Comparison of ENCODE assay signal across 11 cellular contexts in genomic region chr12:13124661-13125505, GRCh38. TPM values are rescaled to one million over a fixed set of nuclear protein-coding genes. Genes with fewer than 3 reads are reported as not detected.
DNase-seq lines count a peak whose midpoint lies in the region; ATAC-seq, FAIRE-seq and TF ChIP-seq lines count a peak whose summit lies in the region.
"Had no signal": no experiment of that assay in that cellular context is flagged by ENCODE, and none has a peak within 500 bp of the region (broad histone marks: within the 10 kb centered on the region; RNA-seq: fewer than 3 reads in every experiment).

No MANE protein-coding gene starts in this region.

- no peak for TF ChIP-seq EP300 in A549 (IDR thresholded peaks at IDR 0.05)

- peaks cover 8% of the 10 kb centered on the region for H3K4me1 Mint-ChIP-seq in WTC11

- H3K4me3 ChIP-seq in A549 = no peak overlapping the region
- H3K4me3 ChIP-seq in HEK293 (ENCODE audit: low read depth, low read length) = no peak overlapping the region
- no peak overlapping the region for H3K4me3 ChIP-seq in left ventricle myocardium inferior

- no peak for TF ChIP-seq RAD21 in A549 (conservative IDR thresholded peaks at IDR 0.05 in 1 of 2, IDR thresholded peaks at IDR 0.05 in 1 of 2)

- H3K36me3 Mint-ChIP-seq in WTC11 = no peaks in the 10 kb centered on the region

- H3K4me2 ChIP-seq in A549 = peak overlapping the region; percentile 61

- no peaks in the 10 kb centered on the region for H3K27me3 ChIP-seq in left ventricle myocardium inferior (ENCODE audit: low read depth)

- no peak overlapping the region for H3K27ac Mint-ChIP-seq in WTC11

- no peaks in the 10 kb centered on the region for H3K27me3 Mint-ChIP-seq in WTC11 (ENCODE audit: low read depth)

- ATAC-seq in A549 (peak; percentile 84 to 88), WTC11 (peak; percentile 41), GM21526 (IDR thresholded peaks at IDR 0.05; ENCODE audit: low FRiP score, unreplicated experiment) (no peak), GM21390 (IDR thresholded peaks at IDR 0.05; ENCODE audit: unreplicated experiment) (no peak)

- H3K4me3 Mint-ChIP-seq in WTC11 = no peak overlapping the region

- H3K4me1 ChIP-seq in A549 = peaks cover 44% of the 10 kb centered on the region
- no peaks in the 10 kb centered on the region for H3K4me1 ChIP-seq in HEK293 (ENCODE audit: control insufficient read depth, insufficient read depth, low read length)
- peaks cover 3% of the 10 kb centered on the region for H3K4me1 ChIP-seq in left ventricle myocardium inferior

- peak; percentile 70 for FAIRE-seq in A549 (lab: Jason Lieb, UNC)

- peak overlapping the region; percentile 38 to 48; a peak in 4 of 6 replicates for H3K27ac ChIP-seq in A549
- no peak overlapping the region for H3K27ac ChIP-seq in HEK293 (ENCODE audit: extremely low read depth, low read depth, low read length)
- H3K27ac ChIP-seq in left ventricle myocardium inferior (replicated peaks) = no peak overlapping the region

- H3K36me3 ChIP-seq in HEK293 (ENCODE audit: control insufficient read depth in 2 of 2, insufficient read depth in 1 of 2, low read length in 2 of 2) (no peaks in the 10 kb centered on the region), left ventricle myocardium inferior (no peaks in the 10 kb centered on the region)

- no peak for TF ChIP-seq POLR2A in A549 (IDR thresholded peaks at IDR 0.05; ENCODE audit: low read length)

- CTCF ChIA-PET in A549 (lab: Yijun Ruan, JAX) (interaction anchor here (0.8 to 1.9 kb wide), 5 partner anchors 10 to 87 kb away, joined by 3 to 7 read pairs (median 3); no protein-coding TSS in a partner anchor), HEK293 (lab: Yijun Ruan, JAX) (no interaction called here), WTC11 (lab: Charles Lee) (interaction anchor here (1.0 to 1.5 kb wide), 2 partner anchors 9 to 87 kb away, joined by 4 to 5 read pairs; no protein-coding TSS in a partner anchor)

- no peaks in the 10 kb centered on the region for H3K9me3 Mint-ChIP-seq in WTC11

- 64% methylated on average over 7 of the region's 7 CpGs for WGBS in A549 (ENCODE audit: missing lambda C conversion rate)

- intact Hi-C loops in left ventricle myocardium inferior (cut with micrococcal nuclease) = no loop called here

- DNase-seq in A549 (ENCODE audit: low read depth in 1 of 2, low spot score in 1 of 2) (peak in 1 of 2 experiments; percentile 59), WTC11 (ENCODE audit: low spot score) (no peak), hepatic stellate cell (ENCODE audit: low spot score) (peak; percentile 37), DMS153 treated with DMSO at 0.1 percent for 48 hours (lab: John Stamatoyannopoulos, UW; ENCODE audit: unreplicated experiment) (no peak), left ventricle myocardium inferior (no peak)
- DNase-seq: activated CD4-positive, CD25-positive, alpha-beta regulatory T cell treated with anti-CD3 and anti-CD28 coated beads, Interleukin-2, amount 50 U/mL, for 72 hours; stimulated activated CD4-positive, alpha-beta T cell treated with anti-CD3 and anti-CD28 coated beads, Interleukin-4, amount 100 ng/mL, for 24 hours had no signal

- H3K9me3 ChIP-seq in A549 (no peaks in the 10 kb centered on the region), HEK293 (ENCODE audit: control insufficient read depth, insufficient read depth, low read depth, low read length) (no peaks in the 10 kb centered on the region; the same call in 1 of the 2 replicates), left ventricle myocardium inferior (replicated peaks) (no peaks in the 10 kb centered on the region)

- POLR2A ChIA-PET in A549 (lab: Yijun Ruan, JAX) (interaction anchor here (1.0 kb wide), 1 partner anchor 26 kb away, joined by 7 read pairs; no protein-coding TSS in a partner anchor), HEK293 (lab: Yijun Ruan, JAX) (no interaction called here), WTC11 (lab: Charles Lee) (no interaction called here)

- no peak for TF ChIP-seq CTCF in A549 (IDR thresholded peaks at IDR 0.05)
- TF ChIP-seq CTCF in HEK293 (tag by site-specific recombination; IDR thresholded peaks at IDR 0.05) = no peak
- TF ChIP-seq CTCF in WTC11 (IDR thresholded peaks at IDR 0.05) = no peak
- no peak for TF ChIP-seq CTCF in left ventricle myocardium inferior (IDR thresholded peaks at IDR 0.05; ENCODE audit: borderline replicate concordance)

TF ChIP-seq in A549, 52 proteins besides CTCF, POLR2A, EP300 and RAD21:
- TF ChIP-seq NPAS2 (CRISPR knock-in tag; IDR thresholded peaks at IDR 0.05; ENCODE audit: borderline replicate concordance) (no peak), CBX8 (IDR thresholded peaks at IDR 0.05) (no peak), CEBPB (IDR thresholded peaks at IDR 0.05) (peak in 1 of 2 experiments; percentile 44; a peak in 1 of 4 replicates), FOSL2 (IDR thresholded peaks at IDR 0.05) (peak; percentile 9; the same call in 1 of the 2 replicates), FOSL2 (CRISPR knock-in tag; IDR thresholded peaks at IDR 0.05) (peak; percentile 59), GATA3 (IDR thresholded peaks at IDR 0.05; ENCODE audit: borderline replicate concordance) (peak; percentile 42; the same call in 1 of the 2 replicates), TFCP2L1 (CRISPR knock-in tag; IDR thresholded peaks at IDR 0.05) (no peak)

TF ChIP-seq in HEK293, 187 proteins besides CTCF, POLR2A, EP300 and RAD21:
- TF ChIP-seq, protein P1, sequence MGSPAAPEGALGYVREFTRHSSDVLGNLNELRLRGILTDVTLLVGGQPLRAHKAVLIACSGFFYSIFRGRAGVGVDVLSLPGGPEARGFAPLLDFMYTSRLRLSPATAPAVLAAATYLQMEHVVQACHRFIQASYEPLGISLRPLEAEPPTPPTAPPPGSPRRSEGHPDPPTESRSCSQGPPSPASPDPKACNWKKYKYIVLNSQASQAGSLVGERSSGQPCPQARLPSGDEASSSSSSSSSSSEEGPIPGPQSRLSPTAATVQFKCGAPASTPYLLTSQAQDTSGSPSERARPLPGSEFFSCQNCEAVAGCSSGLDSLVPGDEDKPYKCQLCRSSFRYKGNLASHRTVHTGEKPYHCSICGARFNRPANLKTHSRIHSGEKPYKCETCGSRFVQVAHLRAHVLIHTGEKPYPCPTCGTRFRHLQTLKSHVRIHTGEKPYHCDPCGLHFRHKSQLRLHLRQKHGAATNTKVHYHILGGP (tag by site-specific recombination; IDR thresholded peaks at IDR 0.05) = 0 out of 2 replicates have a peak, but pooled peaks have one; percentile 16
- no peak for TF ChIP-seq ZNF311 (tag by site-specific recombination; IDR thresholded peaks at IDR 0.05; ENCODE audit: borderline replicate concordance)
- TF ChIP-seq ZNF843 (tag by site-specific recombination; IDR thresholded peaks at IDR 0.05) = no peak
- TF ChIP-seq, protein P2, sequence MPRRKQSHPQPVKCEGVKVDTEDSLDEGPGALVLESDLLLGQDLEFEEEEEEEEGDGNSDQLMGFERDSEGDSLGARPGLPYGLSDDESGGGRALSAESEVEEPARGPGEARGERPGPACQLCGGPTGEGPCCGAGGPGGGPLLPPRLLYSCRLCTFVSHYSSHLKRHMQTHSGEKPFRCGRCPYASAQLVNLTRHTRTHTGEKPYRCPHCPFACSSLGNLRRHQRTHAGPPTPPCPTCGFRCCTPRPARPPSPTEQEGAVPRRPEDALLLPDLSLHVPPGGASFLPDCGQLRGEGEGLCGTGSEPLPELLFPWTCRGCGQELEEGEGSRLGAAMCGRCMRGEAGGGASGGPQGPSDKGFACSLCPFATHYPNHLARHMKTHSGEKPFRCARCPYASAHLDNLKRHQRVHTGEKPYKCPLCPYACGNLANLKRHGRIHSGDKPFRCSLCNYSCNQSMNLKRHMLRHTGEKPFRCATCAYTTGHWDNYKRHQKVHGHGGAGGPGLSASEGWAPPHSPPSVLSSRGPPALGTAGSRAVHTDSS (tag by site-specific recombination; IDR thresholded peaks at IDR 0.05) = peak; percentile 47; the same call in 1 of the 2 replicates
- no peak for TF ChIP-seq GLI4 (tag by site-specific recombination; IDR thresholded peaks at IDR 0.05)

TF ChIP-seq in WTC11, 78 proteins besides CTCF, POLR2A, EP300 and RAD21 (continues in another document):
- no peak for TF ChIP-seq SMAD3 (CRISPR knock-in tag; IDR thresholded peaks at IDR 0.05; ENCODE audit: borderline replicate concordance)
- TF ChIP-seq NFYB (CRISPR knock-in tag; conservative IDR thresholded peaks at IDR 0.05; ENCODE audit: low read depth) = no peak
- no peak for TF ChIP-seq ZSCAN18 (CRISPR knock-in tag; IDR thresholded peaks at IDR 0.05)
- TF ChIP-seq MYBL2 (CRISPR knock-in tag; IDR thresholded peaks at IDR 0.05) = no peak
- no peak for TF ChIP-seq ZBTB21 (CRISPR knock-in tag; IDR thresholded peaks at IDR 0.05; ENCODE audit: borderline replicate concordance)
- no peak for TF ChIP-seq OVOL2 (CRISPR knock-in tag; IDR thresholded peaks at IDR 0.05; ENCODE audit: borderline replicate concordance)
- no peak for TF ChIP-seq ATF3 (CRISPR knock-in tag; conservative IDR thresholded peaks at IDR 0.05)

RNA-seq across cellular contexts. Expression of gene GSG1, which starts 21.4 kb away (rescaled TPM):
- polyA plus RNA-seq in A549 (2011; rRNA removed) = not detected in 2 replicates
- polyA plus RNA-seq in A549 (2012; cell fraction: cytosol; rRNA removed) = 0.06 and 0.09 TPM in 2 replicates
- 0.07 and 0.10 TPM in 2 replicates for polyA plus RNA-seq in A549 (2012; cell fraction: nucleus; rRNA removed)
- polyA plus RNA-seq in A549 (2017; fragmentation: RNase III; extraction: RNeasy Plus Mini Kit Qiagen cat#74134 plus additional on column Dnase treatment) = 0.06 to 0.26 TPM (median 0.16 TPM) in 3 replicates
- polyA minus RNA-seq in A549 (2011; rRNA and poly(A)+ RNA removed) = 0.25 TPM in 1 of 2 replicates, not detected in the other
- 0.21 to 0.28 TPM in 2 of 3 replicates, not detected in the other for total RNA-seq in WTC11 (2021)
- not detected for total RNA-seq in left ventricle myocardium inferior
- total RNA-seq: subcutaneous adipose tissue had no signal

Comparison
In these comparisons a context has a peak if more than half of its experiments do, and no peak if none do; other contexts are left out.
1. ATAC-seq: peak in A549 (2 of 2) and WTC11 (single experiment); none in GM21526 (single experiment) and GM21390 (single experiment).
2. H3K27ac ChIP-seq: peak in A549 (2 of 2); none in HEK293 (single experiment) and left ventricle myocardium inferior (single experiment).